In genomic region chr7:8094164-8095140, GRCh38 we compare ENCODE assay signal across 18 cellular contexts.
DNase-seq lines count a peak whose midpoint lies in the region; ATAC-seq and TF ChIP-seq lines count a peak whose summit lies in the region.
"Had no signal": no experiment of that assay in that cellular context is flagged by ENCODE, and none has a peak within 500 bp of the region (broad histone marks: within the 10 kb centered on the region; RNA-seq: fewer than 3 reads in every experiment).

No MANE protein-coding gene starts in this region.

- H3K9me2 ChIP-seq in hepatocyte (replicated peaks; ENCODE audit: insufficient read depth): no peaks in the 10 kb centered on the region

- peaks cover 2% of the 10 kb centered on the region for H3K36me3 ChIP-seq in CD4-positive, CD25-positive, alpha-beta regulatory T cell (ENCODE audit: control insufficient read depth, insufficient read depth, low read length)
- H3K36me3 ChIP-seq in hepatocyte (replicated peaks; ENCODE audit: insufficient read depth, low read depth) (no peaks in the 10 kb centered on the region), mucosa of descending colon (ENCODE audit: low read depth) (no peaks in the 10 kb centered on the region), ascending aorta (no peaks in the 10 kb centered on the region), heart right ventricle (no peaks in the 10 kb centered on the region), brain microvascular endothelial cell (replicated peaks) (no peaks in the 10 kb centered on the region)
- H3K36me3 ChIP-seq: HAP-1 had no signal

- peaks cover 41% of the 10 kb centered on the region for H3K36me3 Mint-ChIP-seq in CD4-positive, CD25-positive, alpha-beta regulatory T cell

- H3K4me3 ChIP-seq in CD4-positive, CD25-positive, alpha-beta regulatory T cell (ENCODE audit: low read depth, low read length): no peak overlapping the region
- no peak overlapping the region for H3K4me3 ChIP-seq in hepatocyte
- no peak overlapping the region for H3K4me3 ChIP-seq in mucosa of descending colon
- H3K4me3 ChIP-seq in ascending aorta: no peak overlapping the region
- H3K4me3 ChIP-seq in heart right ventricle: no peak overlapping the region
- H3K4me3 ChIP-seq in brain microvascular endothelial cell (ENCODE audit: low read depth, low read length): no peak overlapping the region
- H3K4me3 ChIP-seq: BLaER1 treated with 17β-estradiol and CSF1 and Interleukin-3, amounts not matched to agents 10 nM and 100 nM; GM23248; HAP-1 had no signal

- H3K27ac Mint-ChIP-seq in CD4-positive, CD25-positive, alpha-beta regulatory T cell: peak overlapping the region in 2 of 3 donors; percentile 61 to 63
- H3K27ac Mint-ChIP-seq: B cell had no signal

- H3K4me1 ChIP-seq in CD4-positive, CD25-positive, alpha-beta regulatory T cell (ENCODE audit: control insufficient read depth, insufficient read depth, low read length, poor library complexity, severe bottlenecking): no peaks in the 10 kb centered on the region
- H3K4me1 ChIP-seq in hepatocyte (ENCODE audit: insufficient read depth) (no peaks in the 10 kb centered on the region), mucosa of descending colon (ENCODE audit: low read depth) (peaks cover 4% of the 10 kb centered on the region), ascending aorta (no peaks in the 10 kb centered on the region), heart right ventricle (no peaks in the 10 kb centered on the region)
- H3K4me1 ChIP-seq: BLaER1 treated with 17β-estradiol and CSF1 and Interleukin-3, amounts not matched to agents 10 nM and 100 nM; HAP-1 had no signal

- H2AFZ ChIP-seq in hepatocyte: no peak overlapping the region
- H2AFZ ChIP-seq: GM23248 had no signal

- 87% methylated on average over 8 of the region's 8 CpGs for WGBS in hepatocyte (ENCODE audit: low lambda C conversion rate, missing lambda C conversion rate)
- WGBS in heart right ventricle, 2 donors: 88 to 93% methylated on average over 8 of the region's 8 CpGs

- TF ChIP-seq CTCF in hepatocyte (IDR thresholded peaks at IDR 0.05; ENCODE audit: poor library complexity) (no peak), mucosa of descending colon (IDR thresholded peaks at IDR 0.05) (no peak), ascending aorta (IDR thresholded peaks at IDR 0.05) (no peak), heart right ventricle (IDR thresholded peaks at IDR 0.05) (no peak), brain microvascular endothelial cell (IDR thresholded peaks at IDR 0.05; ENCODE audit: low read depth, low read length, missing control alignments) (no peak)

- H3K4me1 Mint-ChIP-seq in CD4-positive, CD25-positive, alpha-beta regulatory T cell: peaks cover 0 to 18% (median 8%) of the 10 kb centered on the region in 4 donors
- H3K4me1 Mint-ChIP-seq: B cell, IgD-negative memory B cell had no signal

- H3K4me2 ChIP-seq in hepatocyte: no peak overlapping the region
- H3K4me2 ChIP-seq: BLaER1 treated with 17β-estradiol and CSF1 and Interleukin-3, amounts not matched to agents 10 nM and 100 nM had no signal

- intact Hi-C loops in mucosa of descending colon (cut with DNase I, micrococcal nuclease) (no loop called here), ascending aorta (cut with DNase I) (no loop called here), heart right ventricle (cut with DNase I) (no loop called here)

- no peaks in the 10 kb centered on the region for H3K9me3 ChIP-seq in CD4-positive, CD25-positive, alpha-beta regulatory T cell (ENCODE audit: control insufficient read depth in 2 of 2, low read length in 2 of 2)
- H3K9me3 ChIP-seq in hepatocyte (ENCODE audit: low read depth) (no peaks in the 10 kb centered on the region), mucosa of descending colon (no peaks in the 10 kb centered on the region), ascending aorta (no peaks in the 10 kb centered on the region), heart right ventricle (peaks cover 0 to 3% (median 0%) of the 10 kb centered on the region in 11 donors)
- H3K9me3 ChIP-seq: HAP-1 had no signal

- no peaks in the 10 kb centered on the region for H3K27me3 ChIP-seq in CD4-positive, CD25-positive, alpha-beta regulatory T cell (ENCODE audit: control insufficient read depth, insufficient read depth, low read length)
- H3K27me3 ChIP-seq in hepatocyte: no peaks in the 10 kb centered on the region
- no peaks in the 10 kb centered on the region for H3K27me3 ChIP-seq in ascending aorta
- no peaks in the 10 kb centered on the region for H3K27me3 ChIP-seq in heart right ventricle
- no peaks in the 10 kb centered on the region for H3K27me3 ChIP-seq in brain microvascular endothelial cell (replicated peaks)
- H3K27me3 ChIP-seq: BLaER1 treated with 17β-estradiol and CSF1 and Interleukin-3, amounts not matched to agents 10 nM and 100 nM had no signal

- in situ Hi-C loops in brain microvascular endothelial cell (cut with HindIII; ENCODE audit: low pct_ligation_motif_present, low sequenced_read_pairs): no loop called here

- H3K79me2 ChIP-seq in hepatocyte: no peaks in the 10 kb centered on the region

- H3K27me3 Mint-ChIP-seq in CD4-positive, CD25-positive, alpha-beta regulatory T cell: no peaks in the 10 kb centered on the region
- H3K27me3 Mint-ChIP-seq: B cell; CD8-positive, alpha-beta memory T cell; IgD-negative memory B cell had no signal

- peaks cover 0 to 16% (median 3%) of the 10 kb centered on the region in 7 donors for H3K9me3 Mint-ChIP-seq in CD4-positive, CD25-positive, alpha-beta regulatory T cell

- no peak overlapping the region for H3K4me3 Mint-ChIP-seq in CD4-positive, CD25-positive, alpha-beta regulatory T cell
- H3K4me3 Mint-ChIP-seq: B cell; CD8-positive, alpha-beta memory T cell; IgD-negative memory B cell had no signal

- H3K27ac ChIP-seq in CD4-positive, CD25-positive, alpha-beta regulatory T cell (ENCODE audit: insufficient read depth, low read length, poor library complexity, severe bottlenecking): no peak overlapping the region
- H3K27ac ChIP-seq in hepatocyte: peak overlapping the region; percentile 49
- H3K27ac ChIP-seq in ascending aorta: no peak overlapping the region
- H3K27ac ChIP-seq in heart right ventricle: no peak overlapping the region
- no peak overlapping the region for H3K27ac ChIP-seq in brain microvascular endothelial cell
- H3K27ac ChIP-seq: BLaER1 treated with 17β-estradiol and CSF1 and Interleukin-3, amounts not matched to agents 10 nM and 100 nM; GM23248 had no signal

- no peak for DNase-seq in CD4-positive, CD25-positive, alpha-beta regulatory T cell
- DNase-seq in HuH-7 (ENCODE audit: low spot score) (peak; percentile 42), hepatocyte (ENCODE audit: low spot score) (peak; percentile 10), mucosa of descending colon (no peak), ascending aorta (ENCODE audit: low spot score in 2 of 2) (no peak), heart right ventricle (no peak), brain microvascular endothelial cell (no peak)
- DNase-seq: CD8-positive, alpha-beta memory T cell; COR-L47; DMS 273 treated with DMSO at 0.1 percent for 48 hours; DMS53; DND-41; EL; GM23248 had no signal

- H4K20me1 ChIP-seq in hepatocyte (ENCODE audit: insufficient read depth, poor library complexity, severe bottlenecking): no peaks in the 10 kb centered on the region
- H4K20me1 ChIP-seq: BLaER1 treated with 17β-estradiol and CSF1 and Interleukin-3, amounts not matched to agents 10 nM and 100 nM had no signal

- no peak for ATAC-seq in CD4-positive, CD25-positive, alpha-beta regulatory T cell (ENCODE audit: low read depth in 2 of 2)
- ATAC-seq in mucosa of descending colon (peak; percentile 93), heart right ventricle (no peak)

Comparison
In these comparisons a context has a peak if more than half of its experiments do, and no peak if none do; other contexts are left out.
1. DNase-seq: peak in HuH-7 (single experiment) and hepatocyte (single experiment); none in CD4-positive, CD25-positive, alpha-beta regulatory T cell (0 of 3), mucosa of descending colon (0 of 3), ascending aorta (0 of 2), heart right ventricle (0 of 2) and brain microvascular endothelial cell (single experiment).